In genomic region chr12:72346331-72346944, GRCh38 we compare ENCODE assay signal across 8 cellular contexts.
DNase-seq lines count a peak whose midpoint lies in the region; ATAC-seq and TF ChIP-seq lines count a peak whose summit lies in the region.

No MANE protein-coding gene starts in this region.

- no peak overlapping the region for H3K27ac ChIP-seq in right lobe of liver
- H3K27ac ChIP-seq in tibial artery, result no peak overlapping the region

- H2AFZ ChIP-seq in Loucy (ENCODE audit: low read length), result peak overlapping the region; percentile 53

- H3K36me3 ChIP-seq in Loucy (ENCODE audit: insufficient read depth, low read length), result no peaks in the 10 kb centered on the region
- H3K36me3 ChIP-seq in right lobe of liver, result no peaks in the 10 kb centered on the region
- H3K36me3 ChIP-seq in tibial artery, result no peaks in the 10 kb centered on the region

- H3K9me2 ChIP-seq in Loucy (replicated peaks; ENCODE audit: low read depth, low read length), result no peaks in the 10 kb centered on the region

- DNase-seq in ACHN (peak; percentile 82), GM12865 (ENCODE audit: low read depth) (peak; percentile 71), RPMI8226 (peak; percentile 77), cerebellum (ENCODE audit: low spot score) (peak; percentile 38), right lobe of liver (peak in 1 of 3 donors; percentile 67), tibial artery (peak in 1 of 2 donors; percentile 22)

- H3K4me3 ChIP-seq in GM12865 (ENCODE audit: low read depth, low read length) (no peak overlapping the region), Loucy (ENCODE audit: low read length, poor library complexity, severe bottlenecking) (no peak overlapping the region), right lobe of liver (no peak overlapping the region), tibial artery (no peak overlapping the region)

- intact Hi-C loops in right lobe of liver (cut with DNase I) (no loop called here), tibial artery (cut with DNase I; ENCODE audit: low total_unique reads) (no loop called here)

- no peaks in the 10 kb centered on the region for H4K20me1 ChIP-seq in Loucy (ENCODE audit: insufficient read depth, low read length, poor library complexity, severe bottlenecking)

- H3K9me3 ChIP-seq in Loucy (ENCODE audit: insufficient read depth, low read depth, low read length) (no peaks in the 10 kb centered on the region), right lobe of liver (no peaks in the 10 kb centered on the region), tibial artery (no peaks in the 10 kb centered on the region)

- H3K4me2 ChIP-seq in Loucy (ENCODE audit: low read depth, low read length, poor library complexity, severe bottlenecking), result no peak overlapping the region

- in situ Hi-C loops in ACHN (cut with HindIII; ENCODE audit: low pct_ligation_motif_present, low pct_unique_long_range_greater_than_20kb, low sequenced_read_pairs), result no loop called here

- H3K9ac ChIP-seq in Loucy (ENCODE audit: low read depth, low read length, poor library complexity, severe bottlenecking), result no peak overlapping the region

- no peaks in the 10 kb centered on the region for H3F3A ChIP-seq in Loucy (ENCODE audit: low read depth)

- WGBS in right lobe of liver (ENCODE audit: insufficient coverage, low coverage, low lambda C conversion rate, missing lambda C conversion rate), result 25% methylated on average over 6 of the region's 6 CpGs

- no peaks in the 10 kb centered on the region for H3K27me3 ChIP-seq in Loucy (ENCODE audit: insufficient read depth, low read length, poor library complexity, severe bottlenecking)
- no peaks in the 10 kb centered on the region for H3K27me3 ChIP-seq in right lobe of liver
- H3K27me3 ChIP-seq in tibial artery, result no peaks in the 10 kb centered on the region

- TF ChIP-seq POLR2A in right lobe of liver (IDR thresholded peaks at IDR 0.05), result no peak

- H3K4me1 ChIP-seq in Loucy (ENCODE audit: insufficient read depth, low read length, poor library complexity, severe bottlenecking), result no peaks in the 10 kb centered on the region
- H3K4me1 ChIP-seq in right lobe of liver, result no peaks in the 10 kb centered on the region
- no peaks in the 10 kb centered on the region for H3K4me1 ChIP-seq in tibial artery

- TF ChIP-seq CTCF in GM12865 (IDR thresholded peaks at IDR 0.05; ENCODE audit: insufficient read depth, low read depth, low read length, missing control alignments) (peak; percentile 62), Loucy (conservative IDR thresholded peaks at IDR 0.05; ENCODE audit: low read length) (peak; percentile 76), right lobe of liver (IDR thresholded peaks at IDR 0.05) (peak; percentile 56 to 66 (median 64)), tibial artery (IDR thresholded peaks at IDR 0.05) (peak; percentile 24 to 29)

- H3K79me2 ChIP-seq in Loucy (ENCODE audit: insufficient read depth, low read length), result no peaks in the 10 kb centered on the region

- peak; percentile 86 for ATAC-seq in HG02571 (IDR thresholded peaks at IDR 0.05; ENCODE audit: unreplicated experiment)
- peak; percentile 87 to 96 (median 92) for ATAC-seq in right lobe of liver
